1 cellular context compared by ENCODE assay signal in the genomic region with DNA sequence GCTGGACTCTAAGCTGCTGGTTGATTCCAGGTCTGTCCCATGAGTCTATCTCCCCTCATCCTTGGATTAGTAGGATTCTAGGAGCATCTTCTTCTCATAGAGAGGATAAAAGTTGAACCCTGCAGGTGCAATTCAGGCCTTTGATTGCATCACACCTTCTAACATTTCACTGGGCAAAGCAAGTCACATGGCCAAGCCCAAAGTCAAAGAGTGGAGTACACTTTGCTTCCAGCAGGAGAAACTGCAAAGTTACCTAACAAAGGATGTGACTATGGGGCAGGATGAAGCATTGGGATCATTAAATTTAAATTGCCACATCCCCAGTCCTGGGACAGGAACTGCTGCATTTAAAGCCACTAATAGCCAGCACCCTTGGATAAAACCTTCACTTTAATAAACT.
TF ChIP-seq lines count a peak whose summit lies in the region.

No MANE protein-coding gene starts in this region.

TF ChIP-seq in IMR-90, 13 proteins besides CTCF, POLR2A, EP300 and RAD21 (continued from another document):
- no peak for TF ChIP-seq RCOR1 (IDR thresholded peaks at IDR 0.05; ENCODE audit: insufficient replicate concordance, low read length)
TF ChIP-seq in IMR-90: peak in this region for 1.
